In genomic region chr6:167855825-167856425, GRCh38 we compare ENCODE assay signal across 10 cellular contexts. TPM values are rescaled to one million over a fixed set of nuclear protein-coding genes. Genes with fewer than 3 reads are reported as not detected.
DNase-seq lines count a peak whose midpoint lies in the region; ATAC-seq and TF ChIP-seq lines count a peak whose summit lies in the region.
"Had no signal": no experiment of that assay in that cellular context is flagged by ENCODE, and none has a peak within 500 bp of the region (broad histone marks: within the 10 kb centered on the region; RNA-seq: fewer than 3 reads in every experiment).

No MANE protein-coding gene starts in this region.

- peak; percentile 57 for ATAC-seq in activated naive CD8-positive, alpha-beta T cell treated with anti-CD3 and anti-CD28 coated beads, Interleukin-2, amount 50 U/mL, for 24 hours
- ATAC-seq in gastroesophageal sphincter (peak; percentile 85), GM18870 (IDR thresholded peaks at IDR 0.05; ENCODE audit: unreplicated experiment) (no peak), upper lobe of right lung (no peak)
- peak; percentile 78 for ATAC-seq in stimulated activated naive CD8-positive, alpha-beta T cell treated with anti-CD3 and anti-CD28 coated beads, Interleukin-15, amount 100 ng/mL, for 72 hours

- H3K4me1 ChIP-seq in gastroesophageal sphincter: peaks cover 0 to 72% (median 4%) of the 10 kb centered on the region in 3 donors
- peaks cover 62% of the 10 kb centered on the region for H3K4me1 ChIP-seq in upper lobe of right lung

- H3K27me3 ChIP-seq in gastroesophageal sphincter (no peaks in the 10 kb centered on the region), upper lobe of right lung (no peaks in the 10 kb centered on the region)

- H3K27ac Mint-ChIP-seq in activated naive CD8-positive, alpha-beta T cell treated with anti-CD3 and anti-CD28 coated beads, Interleukin-2, amount 50 U/mL, for 24 hours: no peak overlapping the region
- H3K27ac Mint-ChIP-seq in activated naive CD8-positive, alpha-beta T cell treated with anti-CD3 and anti-CD28 coated beads for 36 hours: no peak overlapping the region
- peak overlapping the region in 1 of 2 donors; percentile 74 for H3K27ac Mint-ChIP-seq in stimulated activated naive CD8-positive, alpha-beta T cell treated with anti-CD3 and anti-CD28 coated beads, Interleukin-15, amount 100 ng/mL, for 72 hours

- TF ChIP-seq EP300 in gastroesophageal sphincter (IDR thresholded peaks at IDR 0.05): no peak

- H3K9me3 Mint-ChIP-seq in activated naive CD8-positive, alpha-beta T cell treated with anti-CD3 and anti-CD28 coated beads, Interleukin-2, amount 50 U/mL, for 24 hours: no peaks in the 10 kb centered on the region
- peaks cover 6% of the 10 kb centered on the region for H3K9me3 Mint-ChIP-seq in activated naive CD8-positive, alpha-beta T cell treated with anti-CD3 and anti-CD28 coated beads for 36 hours
- no peaks in the 10 kb centered on the region for H3K9me3 Mint-ChIP-seq in stimulated activated naive CD8-positive, alpha-beta T cell treated with anti-CD3 and anti-CD28 coated beads, Interleukin-15, amount 100 ng/mL, for 72 hours

- no peak overlapping the region for H3K4me3 Mint-ChIP-seq in activated naive CD8-positive, alpha-beta T cell treated with anti-CD3 and anti-CD28 coated beads, Interleukin-2, amount 50 U/mL, for 24 hours
- no peak overlapping the region for H3K4me3 Mint-ChIP-seq in activated naive CD8-positive, alpha-beta T cell treated with anti-CD3 and anti-CD28 coated beads for 36 hours
- H3K4me3 Mint-ChIP-seq in stimulated activated naive CD8-positive, alpha-beta T cell treated with anti-CD3 and anti-CD28 coated beads, Interleukin-15, amount 100 ng/mL, for 72 hours: peak overlapping the region in 1 of 2 donors; percentile 9

- TF ChIP-seq POLR2A in gastroesophageal sphincter (IDR thresholded peaks at IDR 0.05): no peak

- TF ChIP-seq CTCF in gastroesophageal sphincter (IDR thresholded peaks at IDR 0.05): no peak
- no peak for TF ChIP-seq CTCF in upper lobe of right lung (IDR thresholded peaks at IDR 0.05)

- DNase-seq in activated naive CD8-positive, alpha-beta T cell treated with anti-CD3 and anti-CD28 coated beads, Interleukin-2, amount 50 U/mL, for 24 hours: no peak
- no peak for DNase-seq in activated naive CD8-positive, alpha-beta T cell treated with anti-CD3 and anti-CD28 coated beads for 36 hours
- DNase-seq in SW 1271 (lab: John Stamatoyannopoulos, UW) (peak; percentile 36 to 67), NCI-H526 treated with DMSO at 0.1 percent for 48 hours (lab: John Stamatoyannopoulos, UW) (no peak), upper lobe of right lung (no peak)
- peak in 1 of 2 donors; percentile 10 for DNase-seq in stimulated activated naive CD8-positive, alpha-beta T cell treated with anti-CD3 and anti-CD28 coated beads, Interleukin-15, amount 100 ng/mL, for 72 hours
- DNase-seq: NCI-H1417 treated with DMSO at 0.1 percent for 48 hours had no signal

- intact Hi-C loops in upper lobe of right lung (cut with DNase I): no loop called here

- peak overlapping the region; percentile 53 to 71 (median 62) for H3K27ac ChIP-seq in gastroesophageal sphincter
- no peak overlapping the region for H3K27ac ChIP-seq in upper lobe of right lung

- H3K36me3 ChIP-seq in gastroesophageal sphincter: no peaks in the 10 kb centered on the region
- H3K36me3 ChIP-seq in upper lobe of right lung: no peaks in the 10 kb centered on the region

- H3K9me3 ChIP-seq in gastroesophageal sphincter (no peaks in the 10 kb centered on the region), upper lobe of right lung (no peaks in the 10 kb centered on the region)
- H3K9me3 ChIP-seq: Caco-2 had no signal

- H3K36me3 Mint-ChIP-seq in activated naive CD8-positive, alpha-beta T cell treated with anti-CD3 and anti-CD28 coated beads, Interleukin-2, amount 50 U/mL, for 24 hours (ENCODE audit: low read depth): no peaks in the 10 kb centered on the region
- peaks cover 3% of the 10 kb centered on the region for H3K36me3 Mint-ChIP-seq in activated naive CD8-positive, alpha-beta T cell treated with anti-CD3 and anti-CD28 coated beads for 36 hours

- H3K27me3 Mint-ChIP-seq in activated naive CD8-positive, alpha-beta T cell treated with anti-CD3 and anti-CD28 coated beads, Interleukin-2, amount 50 U/mL, for 24 hours: peaks cover 40% of the 10 kb centered on the region
- H3K27me3 Mint-ChIP-seq in activated naive CD8-positive, alpha-beta T cell treated with anti-CD3 and anti-CD28 coated beads for 36 hours: peaks cover 60% of the 10 kb centered on the region
- H3K27me3 Mint-ChIP-seq in stimulated activated naive CD8-positive, alpha-beta T cell treated with anti-CD3 and anti-CD28 coated beads, Interleukin-15, amount 100 ng/mL, for 72 hours: peaks cover 47% of the 10 kb centered on the region

- no peak overlapping the region for H3K4me3 ChIP-seq in gastroesophageal sphincter
- no peak overlapping the region for H3K4me3 ChIP-seq in upper lobe of right lung

- H3K4me1 Mint-ChIP-seq in activated naive CD8-positive, alpha-beta T cell treated with anti-CD3 and anti-CD28 coated beads, Interleukin-2, amount 50 U/mL, for 24 hours: peaks cover 7% of the 10 kb centered on the region
- H3K4me1 Mint-ChIP-seq in activated naive CD8-positive, alpha-beta T cell treated with anti-CD3 and anti-CD28 coated beads for 36 hours: peaks cover 10% of the 10 kb centered on the region
- peaks cover 8% of the 10 kb centered on the region for H3K4me1 Mint-ChIP-seq in stimulated activated naive CD8-positive, alpha-beta T cell treated with anti-CD3 and anti-CD28 coated beads, Interleukin-15, amount 100 ng/mL, for 72 hours

- 31 to 40% methylated on average over 6 of the region's 6 CpGs for WGBS in gastroesophageal sphincter (ENCODE audit: low coverage in 1 of 2), 2 donors

RNA-seq across cellular contexts. Expression of gene AFDN, which starts 29.2 kb away (rescaled TPM):
- total RNA-seq in activated naive CD8-positive, alpha-beta T cell treated with anti-CD3 and anti-CD28 coated beads for 36 hours: 10 to 100 TPM; 18.7 to 23.5 TPM
- total RNA-seq in gastroesophageal sphincter (10 to 100 TPM; 60.7 to 98.4 (median 79.7) TPM), upper lobe of right lung (179 TPM)

Comparison
In these comparisons a context has a peak if more than half of its experiments do, and no peak if none do; other contexts are left out.
1. ATAC-seq: peak in activated naive CD8-positive, alpha-beta T cell treated with anti-CD3 and anti-CD28 coated beads, Interleukin-2, amount 50 U/mL, for 24 hours (single experiment), gastroesophageal sphincter (single experiment) and stimulated activated naive CD8-positive, alpha-beta T cell treated with anti-CD3 and anti-CD28 coated beads, Interleukin-15, amount 100 ng/mL, for 72 hours (single experiment); none in GM18870 (single experiment) and upper lobe of right lung (single experiment).
2. DNase-seq: peak in SW 1271 (2 of 2); none in activated naive CD8-positive, alpha-beta T cell treated with anti-CD3 and anti-CD28 coated beads, Interleukin-2, amount 50 U/mL, for 24 hours (single experiment), activated naive CD8-positive, alpha-beta T cell treated with anti-CD3 and anti-CD28 coated beads for 36 hours (single experiment), NCI-H526 treated with DMSO at 0.1 percent for 48 hours (single experiment) and upper lobe of right lung (single experiment).